Comparison of ENCODE assay signal across 1 cellular context in genomic region chr15:76931397-76932089, GRCh38.
A peak's percentile ranks its signal among the peaks of the same experiment; 100 is the strongest.
TF ChIP-seq lines count a peak whose summit lies in the region.

Gene RCN2, plus strand, starts transcription at chr15:76931749. Its CDS starts 93 bp downstream, at chr15:76931842.

TF ChIP-seq in HepG2, 621 proteins besides CTCF, POLR2A, EP300 and RAD21 (continued from another document):
- TF ChIP-seq, protein P1, sequence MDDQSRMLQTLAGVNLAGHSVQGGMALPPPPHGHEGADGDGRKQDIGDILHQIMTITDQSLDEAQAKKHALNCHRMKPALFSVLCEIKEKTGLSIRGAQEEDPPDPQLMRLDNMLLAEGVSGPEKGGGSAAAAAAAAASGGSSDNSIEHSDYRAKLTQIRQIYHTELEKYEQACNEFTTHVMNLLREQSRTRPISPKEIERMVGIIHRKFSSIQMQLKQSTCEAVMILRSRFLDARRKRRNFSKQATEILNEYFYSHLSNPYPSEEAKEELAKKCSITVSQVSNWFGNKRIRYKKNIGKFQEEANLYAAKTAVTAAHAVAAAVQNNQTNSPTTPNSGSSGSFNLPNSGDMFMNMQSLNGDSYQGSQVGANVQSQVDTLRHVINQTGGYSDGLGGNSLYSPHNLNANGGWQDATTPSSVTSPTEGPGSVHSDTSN (CRISPR knock-in tag; IDR thresholded peaks at IDR 0.05; ENCODE audit: borderline replicate concordance) = no peak
- TF ChIP-seq ZFY (CRISPR knock-in tag; IDR thresholded peaks at IDR 0.05) = peak; percentile 98
- TF ChIP-seq MXD4 (CRISPR knock-in tag; IDR thresholded peaks at IDR 0.05) = no peak
- TF ChIP-seq AHDC1 (CRISPR knock-in tag; IDR thresholded peaks at IDR 0.05; ENCODE audit: borderline replicate concordance) = no peak
- TF ChIP-seq NCOA2 (CRISPR knock-in tag; IDR thresholded peaks at IDR 0.05) = no peak
- no peak for TF ChIP-seq ZNF792 (CRISPR knock-in tag; IDR thresholded peaks at IDR 0.05)
- peak; percentile 36; the same call in 1 of the 2 replicates for TF ChIP-seq WIZ (CRISPR knock-in tag; IDR thresholded peaks at IDR 0.05)
- no peak for TF ChIP-seq HNF4A (CRISPR knock-in tag; IDR thresholded peaks at IDR 0.05)
- no peak for TF ChIP-seq ZFP1 (CRISPR knock-in tag; IDR thresholded peaks at IDR 0.05)
- TF ChIP-seq HOMEZ (CRISPR knock-in tag; IDR thresholded peaks at IDR 0.05; ENCODE audit: low read depth) = no peak
- TF ChIP-seq TCF7L2 (IDR thresholded peaks at IDR 0.05; ENCODE audit: low read depth, low read length) = no peak
- peak; percentile 45; the same call in 1 of the 2 replicates for TF ChIP-seq KLF6 (CRISPR knock-in tag; IDR thresholded peaks at IDR 0.05)
- peak; percentile 70 for TF ChIP-seq MEIS2 (CRISPR knock-in tag; IDR thresholded peaks at IDR 0.05)
- TF ChIP-seq TERF1 (CRISPR knock-in tag; IDR thresholded peaks at IDR 0.05) = no peak
- no peak for TF ChIP-seq ZNF878 (CRISPR knock-in tag; IDR thresholded peaks at IDR 0.05)
- no peak for TF ChIP-seq ZMYM3 (CRISPR knock-in tag; IDR thresholded peaks at IDR 0.05)
- TF ChIP-seq RXRB (CRISPR knock-in tag; IDR thresholded peaks at IDR 0.05; ENCODE audit: borderline replicate concordance) = no peak
- TF ChIP-seq ZNF121 (CRISPR knock-in tag; IDR thresholded peaks at IDR 0.05) = no peak
- TF ChIP-seq TEAD3 (CRISPR knock-in tag; optimal IDR thresholded peaks at IDR 0.05; ENCODE audit: borderline replicate concordance) = no peak
- TF ChIP-seq ZNF3 (CRISPR knock-in tag; IDR thresholded peaks at IDR 0.05) = no peak
- TF ChIP-seq SRY (CRISPR knock-in tag; IDR thresholded peaks at IDR 0.05) = peak; percentile 54
- TF ChIP-seq ZKSCAN5 (CRISPR knock-in tag; IDR thresholded peaks at IDR 0.05) = no peak
- TF ChIP-seq BRD4 (CRISPR knock-in tag; IDR thresholded peaks at IDR 0.05) = no peak
- TF ChIP-seq NFE2L2 (IDR thresholded peaks at IDR 0.05; ENCODE audit: low read length) = no peak
- TF ChIP-seq ZNF253 (CRISPR knock-in tag; IDR thresholded peaks at IDR 0.05; ENCODE audit: borderline replicate concordance) = no peak
- no peak for TF ChIP-seq PHB2 (IDR thresholded peaks at IDR 0.05; ENCODE audit: partially characterized antibody)
- no peak for TF ChIP-seq ZNF430 (CRISPR knock-in tag; IDR thresholded peaks at IDR 0.05)
- TF ChIP-seq RBFOX2 (IDR thresholded peaks at IDR 0.05; ENCODE audit: low read depth, low read length) = peak; percentile 92
